ENCODE assay signal across 8 cellular contexts in the genomic region with DNA sequence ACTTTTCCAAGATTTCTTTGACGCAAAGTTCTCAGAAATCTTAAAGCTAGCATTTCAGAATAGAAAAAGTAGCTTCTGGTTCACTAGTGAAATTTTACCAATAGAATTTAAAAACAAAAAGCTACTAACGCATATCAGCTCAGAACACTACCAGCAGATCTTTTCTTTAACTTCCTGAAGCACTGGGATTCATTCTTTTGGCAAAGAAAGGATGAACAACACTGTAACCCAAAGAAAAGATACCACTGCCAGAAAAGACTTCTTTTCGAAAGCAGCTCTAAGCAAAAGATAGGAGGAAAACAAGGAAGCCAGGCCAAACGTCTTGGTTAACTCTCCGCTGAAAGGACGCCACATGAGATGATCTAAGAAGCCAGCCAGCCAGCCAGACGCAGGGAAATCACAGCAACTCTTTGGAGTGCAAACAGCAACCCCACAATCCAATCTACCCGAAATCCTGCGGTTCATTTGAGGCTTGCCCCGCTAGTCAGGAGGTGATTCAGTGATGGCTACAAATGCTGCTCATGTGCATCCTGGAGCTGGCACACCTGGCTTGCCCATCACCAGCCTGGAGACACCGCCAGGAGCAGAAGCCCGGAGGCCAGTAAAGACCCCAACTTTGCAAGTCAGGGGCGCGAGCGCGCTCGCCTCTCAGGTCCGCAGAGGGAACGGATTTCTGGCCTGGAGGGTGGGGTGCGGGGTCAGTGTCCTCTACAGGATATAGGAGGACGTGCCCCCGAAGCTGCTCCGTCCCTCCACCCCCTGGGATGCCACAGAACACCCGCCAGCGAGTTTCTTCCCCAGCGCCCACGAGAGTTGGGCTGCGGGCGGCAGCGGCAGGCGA. TPM values are rescaled to one million over a fixed set of nuclear protein-coding genes. Genes with fewer than 3 reads are reported as not detected.
DNase-seq lines count a peak whose midpoint lies in the region; ATAC-seq, FAIRE-seq and TF ChIP-seq lines count a peak whose summit lies in the region.

No MANE protein-coding gene starts in this region.

- no peaks in the 10 kb centered on the region for H3K4me1 ChIP-seq in ES-I3 (ENCODE audit: insufficient read depth, low read length)
- peaks cover 11% of the 10 kb centered on the region for H3K4me1 ChIP-seq in SJSA1 (replicated peaks)
- H3K4me1 ChIP-seq in skeletal muscle tissue (ENCODE audit: control insufficient read depth in 3 of 3, insufficient read depth in 3 of 3, low read length in 3 of 3) = peaks cover 17 to 21% (median 17%) of the 10 kb centered on the region in 3 donors

- DNase-seq in HTR-8/SVneo (ENCODE audit: insufficient read length, low spot score) (peak; percentile 74), SJSA1 (ENCODE audit: low read depth in 1 of 2, low spot score in 2 of 2) (peak; percentile 78 to 79), choroid plexus epithelial cell (ENCODE audit: low read depth) (peak; percentile 98), iris pigment epithelial cell (ENCODE audit: low read depth) (peak; percentile 100), T-helper 17 cell (no peak)

- no peak overlapping the region for H3K4me3 Mint-ChIP-seq in T-helper 17 cell

- H3K9ac ChIP-seq in ES-I3 (ENCODE audit: low read depth, low read length) (peak overlapping the region; percentile 59), skeletal muscle tissue (ENCODE audit: low read depth in 1 of 3, low read length in 3 of 3) (peak overlapping the region; percentile 63 to 91 (median 80))

- H3K27me3 ChIP-seq in SJSA1 (replicated peaks) (0 out of 2 replicates have a peak, but pooled peaks cover 4% of the 10 kb centered on the region), skeletal muscle tissue (ENCODE audit: control insufficient read depth in 3 of 3, insufficient read depth in 3 of 3, low read length in 3 of 3) (no peaks in the 10 kb centered on the region)

- H3K9me3 ChIP-seq in ES-I3 (ENCODE audit: control insufficient read depth, insufficient read depth, low read length) (no peaks in the 10 kb centered on the region), SJSA1 (replicated peaks) (no peaks in the 10 kb centered on the region), skeletal muscle tissue (ENCODE audit: control insufficient read depth in 3 of 3, low read length in 3 of 3) (no peaks in the 10 kb centered on the region), T-helper 17 cell (ENCODE audit: control insufficient read depth, low read length, poor library complexity, severe bottlenecking) (no peaks in the 10 kb centered on the region)

- no peak overlapping the region for H3K27ac Mint-ChIP-seq in T-helper 17 cell

- H3K36me3 ChIP-seq in ES-I3 (ENCODE audit: insufficient read depth, low read length) = no peaks in the 10 kb centered on the region
- peaks cover 3% of the 10 kb centered on the region for H3K36me3 ChIP-seq in SJSA1
- H3K36me3 ChIP-seq in skeletal muscle tissue (ENCODE audit: control insufficient read depth in 3 of 3, insufficient read depth in 3 of 3, low read length in 3 of 3) = peaks cover 11 to 16% (median 13%) of the 10 kb centered on the region in 3 donors

- no peaks in the 10 kb centered on the region for H3K4me1 Mint-ChIP-seq in T-helper 17 cell

- H3K27ac ChIP-seq in SJSA1 (no peak overlapping the region), skeletal muscle tissue (ENCODE audit: low read depth, low read length) (peak overlapping the region; percentile 70)

- H3K27me3 Mint-ChIP-seq in T-helper 17 cell = no peaks in the 10 kb centered on the region

- H3K4me3 ChIP-seq in SJSA1 (peak overlapping the region; percentile 92), choroid plexus epithelial cell (ENCODE audit: low read depth, low read length) (peak overlapping the region; percentile 69), skeletal muscle tissue (ENCODE audit: low read length in 3 of 3) (peak overlapping the region; percentile 90 to 94 (median 91))

- no peak for FAIRE-seq in HTR-8/SVneo (lab: Jason Lieb, UNC)

- H3K36me3 Mint-ChIP-seq in T-helper 17 cell (ENCODE audit: low read depth) = no peaks in the 10 kb centered on the region

- no peak for TF ChIP-seq CTCF in choroid plexus epithelial cell (conservative IDR thresholded peaks at IDR 0.05; ENCODE audit: low read depth, low read length)

- ATAC-seq in GM19467 (IDR thresholded peaks at IDR 0.05; ENCODE audit: unreplicated experiment) (no peak), T-helper 17 cell (no peak)

RNA-seq across cellular contexts. Expression of gene NBPF1, which starts 0.8 kb away (rescaled TPM):
- total RNA-seq in SJSA1 (2014; rRNA removed; shearing (Covaris generic)) = 21.1 and 56.6 TPM in 2 replicates
- total RNA-seq in skeletal muscle tissue = 69.4 TPM
- 10 to 100 TPM in 1 of 2 donors, 1 to 10 TPM in 1; 9.7 to 17.6 TPM for total RNA-seq in T-helper 17 cell

RNA-seq across cellular contexts. Expression of gene RNU1-3, which starts 54.2 kb away (rescaled TPM):
- total RNA-seq in SJSA1 (2014; rRNA removed; shearing (Covaris generic)) = under 0.01 and 294 TPM in 2 replicates
- total RNA-seq in skeletal muscle tissue (under 0.01 TPM), T-helper 17 cell (1,000 to 10,000 TPM; 3,182 to 3,922 TPM)

Comparison
In these comparisons a context has a peak if more than half of its experiments do, and no peak if none do; other contexts are left out.
1. DNase-seq: peak in HTR-8/SVneo (single experiment), SJSA1 (2 of 2), choroid plexus epithelial cell (single experiment) and iris pigment epithelial cell (single experiment); none in T-helper 17 cell (0 of 3).
2. RNA of gene RNU1-3, which starts 54.2 kb away (total RNA-seq): 3,182 to 3,922 TPM in T-helper 17 cell; under 0.01 to 294 TPM in SJSA1 and under 0.01 TPM in skeletal muscle tissue (single experiment); every median in the first group is over 10 times any median in the second.
3. Peak in every context shown above with its lines, with median percentiles within 50 percentile points of each other: H3K4me3 ChIP-seq.